ENCODE assay signal across 20 cellular contexts in genomic region chr4:182837831-182838230, GRCh38.
DNase-seq lines count a peak whose midpoint lies in the region; ATAC-seq, FAIRE-seq and TF ChIP-seq lines count a peak whose summit lies in the region.
"Had no signal": no experiment of that assay in that cellular context is flagged by ENCODE, and none has a peak within 500 bp of the region (broad histone marks: within the 10 kb centered on the region; RNA-seq: fewer than 3 reads in every experiment).

No MANE protein-coding gene starts in this region.

- no peak for DNase-seq in HepG2 (ENCODE audit: low spot score)
- no peak for DNase-seq in right lobe of liver
- DNase-seq in posterior vena cava (ENCODE audit: low spot score) = peak; percentile 58
- peak; percentile 55 for DNase-seq in small intestine
- DNase-seq in Karpas-422 = no peak
- DNase-seq: AML-193; Calu3; CD4-positive, alpha-beta T cell; CD8-positive, alpha-beta T cell; DMS79 treated with DMSO at 0.1 percent for 48 hours; GF-D8 had no signal

- no peaks in the 10 kb centered on the region for H3K9me2 ChIP-seq in Karpas-422 (replicated peaks; ENCODE audit: insufficient read depth, low read length)

- H3K79me2 ChIP-seq in HepG2 (ENCODE audit: insufficient read depth, low read length) (no peaks in the 10 kb centered on the region), Karpas-422 (ENCODE audit: low read length) (no peaks in the 10 kb centered on the region)

- BruUV-seq in HepG2 (replicated peaks; lab: Mats Ljungman, UMichigan) = no TSS peak

- POLR2A ChIA-PET in HepG2 (lab: Yijun Ruan, JAX) = no interaction called here

- in situ Hi-C loops in HepG2 (cut with HindIII; ENCODE audit: extremely low pct_ligation_motif_present, low pct_unique_long_range_greater_than_20kb) = no loop called here

- TF ChIP-seq CTCF in HepG2 (CRISPR knock-in tag; IDR thresholded peaks at IDR 0.05) = no peak
- no peak for TF ChIP-seq CTCF in right lobe of liver (IDR thresholded peaks at IDR 0.05)

- no peak for TF ChIP-seq RAD21 in HepG2 (CRISPR knock-in tag; IDR thresholded peaks at IDR 0.05)

- no peak overlapping the region for H3K9ac ChIP-seq in HepG2 (ENCODE audit: insufficient read depth, low read depth, low read length)
- no peak overlapping the region for H3K9ac ChIP-seq in Karpas-422 (ENCODE audit: low read length)
- H3K9ac ChIP-seq: BLaER1 treated with 17β-estradiol and CSF1 and Interleukin-3, amounts not matched to agents 10 nM and 100 nM had no signal

- H3K9me3 ChIP-seq in HepG2 (ENCODE audit: low read length) (no peaks in the 10 kb centered on the region), right lobe of liver (no peaks in the 10 kb centered on the region), small intestine (ENCODE audit: control insufficient read depth, low read depth) (peaks cover under 1% of the 10 kb centered on the region), Karpas-422 (ENCODE audit: low read length) (no peaks in the 10 kb centered on the region)
- H3K9me3 ChIP-seq: A549; BLaER1 treated with 17β-estradiol and CSF1 and Interleukin-3, amounts not matched to agents 10 nM and 100 nM; Caco-2 had no signal

- H3K4me3 ChIP-seq in HepG2 (replicated peaks in 1 of 3; ENCODE audit: insufficient read depth in 1 of 3, low read depth in 2 of 3, low read length in 3 of 3) (no peak overlapping the region), right lobe of liver (no peak overlapping the region), small intestine (ENCODE audit: low read depth in 1 of 2, low read length in 2 of 2) (no peak overlapping the region), Karpas-422 (ENCODE audit: low read length) (no peak overlapping the region)
- H3K4me3 ChIP-seq: A549; BLaER1 treated with 17β-estradiol and CSF1 and Interleukin-3, amounts not matched to agents 10 nM and 100 nM had no signal

- H3K27me3 ChIP-seq in HepG2 (ENCODE audit: control insufficient read depth in 1 of 2, insufficient read depth in 2 of 2, low read length in 2 of 2) (peaks cover 0 to 6% of the 10 kb centered on the region in 2 experiments; a peak in 2 of 5 replicates), right lobe of liver (no peaks in the 10 kb centered on the region), small intestine (ENCODE audit: control insufficient read depth in 2 of 2, insufficient read depth in 2 of 2, low read length in 2 of 2) (no peaks in the 10 kb centered on the region), Karpas-422 (ENCODE audit: low read length) (no peaks in the 10 kb centered on the region)

- H3K27ac ChIP-seq in HepG2 (ENCODE audit: extremely low read length, insufficient read depth, low read length) (no peak overlapping the region), right lobe of liver (no peak overlapping the region), small intestine (ENCODE audit: low read depth in 1 of 2, low read length in 1 of 2) (no peak overlapping the region), Karpas-422 (ENCODE audit: low read length) (no peak overlapping the region)
- H3K27ac ChIP-seq: 22Rv1; A549; BLaER1 treated with 17β-estradiol and CSF1 and Interleukin-3, amounts not matched to agents 10 nM and 100 nM; C4-2B had no signal

- TF ChIP-seq POLR2A in HepG2 (IDR thresholded peaks at IDR 0.05; ENCODE audit: insufficient read depth in 1 of 2, low read depth in 2 of 2, low read length in 2 of 2) (no peak), right lobe of liver (IDR thresholded peaks at IDR 0.05) (no peak)

- H2AFZ ChIP-seq in HepG2 (ENCODE audit: low read length) (no peak overlapping the region), Karpas-422 (ENCODE audit: low read length) (no peak overlapping the region)

- H3K4me1 ChIP-seq in HepG2 (ENCODE audit: insufficient read depth, low read length) = no peaks in the 10 kb centered on the region
- H3K4me1 ChIP-seq in right lobe of liver = no peaks in the 10 kb centered on the region
- no peaks in the 10 kb centered on the region for H3K4me1 ChIP-seq in small intestine (ENCODE audit: control insufficient read depth in 2 of 2, insufficient read depth in 1 of 2, low read depth in 1 of 2, low read length in 1 of 2)
- H3K4me1 ChIP-seq in Karpas-422 (ENCODE audit: low read length) = no peaks in the 10 kb centered on the region
- H3K4me1 ChIP-seq: A549, Caco-2 had no signal

- CTCF ChIA-PET in HepG2 (lab: Yijun Ruan, JAX; ENCODE audit: low intra/inter-chr PET ratio, low total read pairs) = no interaction called here

- no peak overlapping the region for H3K4me2 ChIP-seq in HepG2 (ENCODE audit: low read depth, low read length)
- no peak overlapping the region for H3K4me2 ChIP-seq in Karpas-422 (ENCODE audit: low read depth, low read length, poor library complexity, severe bottlenecking)
- H3K4me2 ChIP-seq: A549; BLaER1 treated with 17β-estradiol and CSF1 and Interleukin-3, amounts not matched to agents 10 nM and 100 nM had no signal

- H3K36me3 ChIP-seq in HepG2 (replicated peaks in 1 of 2; ENCODE audit: control insufficient read depth in 1 of 2, insufficient read depth in 2 of 2, low read length in 2 of 2) (no peaks in the 10 kb centered on the region), right lobe of liver (no peaks in the 10 kb centered on the region), small intestine (ENCODE audit: control insufficient read depth in 2 of 2, insufficient read depth in 2 of 2, low read length in 2 of 2) (no peaks in the 10 kb centered on the region), Karpas-422 (ENCODE audit: insufficient read depth, low read length) (no peaks in the 10 kb centered on the region)
- H3K36me3 ChIP-seq: BLaER1 treated with 17β-estradiol and CSF1 and Interleukin-3, amounts not matched to agents 10 nM and 100 nM had no signal

- 27% methylated on average over 10 of the region's 12 CpGs for WGBS in HepG2 (ENCODE audit: low lambda C conversion rate)
- 74% methylated on average over 11 of the region's 12 CpGs for WGBS in right lobe of liver (ENCODE audit: insufficient coverage, low coverage, low lambda C conversion rate, missing lambda C conversion rate)
- WGBS in small intestine, 3 donors = 29 to 76% (median 56%) methylated on average over 12 of the region's 12 CpGs

- no peaks in the 10 kb centered on the region for H4K20me1 ChIP-seq in HepG2 (ENCODE audit: insufficient read depth, low read length)
- H4K20me1 ChIP-seq in Karpas-422 (ENCODE audit: insufficient read depth, low read depth, low read length) = no peaks in the 10 kb centered on the region
- H4K20me1 ChIP-seq: BLaER1 treated with 17β-estradiol and CSF1 and Interleukin-3, amounts not matched to agents 10 nM and 100 nM had no signal

- no peak for TF ChIP-seq EP300 in HepG2 (IDR thresholded peaks at IDR 0.05; ENCODE audit: low read depth in 2 of 2, low read length in 2 of 2)
- no peak for TF ChIP-seq EP300 in HepG2 (CRISPR knock-in tag; IDR thresholded peaks at IDR 0.05; ENCODE audit: borderline replicate concordance)

- ATAC-seq in HepG2 (no peak), right lobe of liver (no peak), HG02763 (IDR thresholded peaks at IDR 0.05; ENCODE audit: unreplicated experiment) (no peak)
- ATAC-seq: A549; CD8-positive, alpha-beta T cell had no signal

- no peak for FAIRE-seq in HepG2 (lab: Jason Lieb, UNC)
- FAIRE-seq in small intestine (lab: Jason Lieb, UNC) = no peak
- FAIRE-seq: A549, D721Med, G401.6, GM12891 had no signal

- intact Hi-C loops in HepG2 (cut with micrococcal nuclease; ENCODE audit: unreplicated experiment) = no loop called here
- intact Hi-C loops in right lobe of liver (cut with DNase I) = no loop called here
- intact Hi-C loops in posterior vena cava (cut with DNase I) = no loop called here

TF ChIP-seq in HepG2, 621 proteins besides CTCF, POLR2A, EP300 and RAD21:
- TF ChIP-seq RERE (CRISPR knock-in tag; IDR thresholded peaks at IDR 0.05; ENCODE audit: low read depth) (no peak), ZNF362 (CRISPR knock-in tag; IDR thresholded peaks at IDR 0.05; ENCODE audit: borderline replicate concordance) (peak; percentile 18; the same call in 1 of the 2 replicates)

Comparison
In these comparisons a context has a peak if more than half of its experiments do, and no peak if none do; other contexts are left out.
1. DNase-seq: peak in posterior vena cava (single experiment) and small intestine (single experiment); none in HepG2 (single experiment), right lobe of liver (0 of 3) and Karpas-422 (single experiment).